9 cellular contexts compared by ENCODE assay signal in genomic region chr16:89921131-89921698, GRCh38. TPM values are rescaled to one million over a fixed set of nuclear protein-coding genes. Genes with fewer than 3 reads are reported as not detected.
DNase-seq lines count a peak whose midpoint lies in the region; ATAC-seq and TF ChIP-seq lines count a peak whose summit lies in the region.
"Had no signal": no experiment of that assay in that cellular context is flagged by ENCODE, and none has a peak within 500 bp of the region (broad histone marks: within the 10 kb centered on the region; RNA-seq: fewer than 3 reads in every experiment).

No MANE protein-coding gene starts in this region.

- ATAC-seq in SK-N-SH treated with all-trans-retinoic acid at 6 μM for 48 hours (no peak), GM21390 (IDR thresholded peaks at IDR 0.05; ENCODE audit: unreplicated experiment) (no peak)

- no peak for TF ChIP-seq CTCF in SK-N-SH (IDR thresholded peaks at IDR 0.05)
- no peak for TF ChIP-seq CTCF in RWPE1 (conservative IDR thresholded peaks at IDR 0.05; ENCODE audit: low read depth)
- TF ChIP-seq CTCF in fibroblast of pulmonary artery (IDR thresholded peaks at IDR 0.05; ENCODE audit: low read length, missing control alignments) = no peak

- H3K79me2 ChIP-seq in SK-N-SH (ENCODE audit: insufficient read depth) = peaks cover 34% of the 10 kb centered on the region

- H3K9ac ChIP-seq in SK-N-SH (peak overlapping the region; percentile 96; the same call in 1 of the 2 replicates), skeletal muscle tissue (ENCODE audit: low read depth in 1 of 3, low read length in 3 of 3) (no peak overlapping the region)

- peaks cover 27% of the 10 kb centered on the region for H4K20me1 ChIP-seq in SK-N-SH (ENCODE audit: insufficient read depth)

- peak overlapping the region; percentile 93 for H3K4me2 ChIP-seq in SK-N-SH

- no peak overlapping the region for H2AFZ ChIP-seq in SK-N-SH (ENCODE audit: low read depth)

- POLR2A ChIA-PET in SK-N-SH (lab: Yijun Ruan, JAX) = interaction anchor here (0.8 to 3.5 kb wide), 7 partner anchors 9 to 215 kb away, joined by 3 to 24 read pairs (median 7); partner anchors contain the start of gene TCF25
- POLR2A ChIA-PET in RWPE1 (lab: Yijun Ruan, JAX; ENCODE audit: low non-redundant PET) = interaction anchor here (0.6 kb wide), 1 partner anchor 108 kb away, joined by 3 read pairs; no protein-coding TSS in a partner anchor

- H3K4me1 ChIP-seq in SK-N-SH (ENCODE audit: control insufficient read depth in 1 of 2, insufficient read depth in 2 of 2, low read depth in 1 of 2, low read length in 1 of 2) = peaks cover 12 to 47% of the 10 kb centered on the region in 2 experiments; a peak in 3 of 4 replicates
- H3K4me1 ChIP-seq in skeletal muscle tissue (ENCODE audit: control insufficient read depth in 3 of 3, insufficient read depth in 3 of 3, low read length in 3 of 3) = peaks cover 26 to 48% (median 29%) of the 10 kb centered on the region in 3 donors

- no peak for TF ChIP-seq RAD21 in SK-N-SH (IDR thresholded peaks at IDR 0.05; ENCODE audit: low read length)

- 62% methylated on average over 10 of the region's 14 CpGs for WGBS in SK-N-SH (ENCODE audit: low lambda C conversion rate)

- no peaks in the 10 kb centered on the region for H3K9me2 ChIP-seq in SK-N-SH

- H3K27ac ChIP-seq in SK-N-SH (ENCODE audit: low read depth in 2 of 2, low read length in 1 of 2) (peak overlapping the region; percentile 97 to 100), RWPE1 (peak overlapping the region; percentile 100), skeletal muscle tissue (ENCODE audit: low read depth, low read length) (peak overlapping the region; percentile 90)

- CTCF ChIA-PET in SK-N-SH (lab: Yijun Ruan, JAX) = interaction anchor here (1.6 to 6.1 kb wide), 3 partner anchors 11 to 99 kb away, joined by 3 to 53 read pairs (median 13); partner anchors contain the start of gene DBNDD1
- CTCF ChIA-PET in RWPE1 (lab: Yijun Ruan, JAX) = interaction anchor here (0.6 to 1.3 kb wide), 2 partner anchors 11 to 52 kb away, joined by 5 to 8 read pairs; no protein-coding TSS in a partner anchor

- no peak for TF ChIP-seq EP300 in SK-N-SH (IDR thresholded peaks at IDR 0.05; ENCODE audit: borderline replicate concordance in 1 of 2, low read depth in 1 of 2, low read length in 1 of 2)

- no peak for DNase-seq in SK-N-SH
- no peak for DNase-seq in RWPE1 (ENCODE audit: low spot score)
- no peak for DNase-seq in fibroblast of pulmonary artery (ENCODE audit: low read depth)
- no peak for DNase-seq in effector CD4-positive, alpha-beta T cell
- DNase-seq in stimulated activated naive CD4-positive, alpha-beta T cell treated with Interleukin-2 at 50 U/mL for 16 hours (lab: John Stamatoyannopoulos, UW) = no peak
- DNase-seq: NCI-H2029 treated with DMSO at 0.1 percent for 48 hours had no signal

- H3K9me3 ChIP-seq in SK-N-SH (no peaks in the 10 kb centered on the region), skeletal muscle tissue (ENCODE audit: control insufficient read depth in 3 of 3, low read length in 3 of 3) (no peaks in the 10 kb centered on the region)

- H3K27me3 ChIP-seq in SK-N-SH (ENCODE audit: insufficient read depth) (no peaks in the 10 kb centered on the region), skeletal muscle tissue (ENCODE audit: control insufficient read depth in 3 of 3, insufficient read depth in 3 of 3, low read length in 3 of 3) (peaks cover 14 to 70% (median 59%) of the 10 kb centered on the region in 3 donors)

- H3F3A ChIP-seq in SK-N-SH (replicated peaks; ENCODE audit: insufficient read depth) = peaks cover 34% of the 10 kb centered on the region

- H3K4me3 ChIP-seq in SK-N-SH (ENCODE audit: low read depth in 2 of 2, low read length in 1 of 2) (peak overlapping the region; percentile 83 to 89; a peak in 3 of 4 replicates), fibroblast of pulmonary artery (replicated peaks; ENCODE audit: low read depth, low read length) (peak overlapping the region; percentile 83), skeletal muscle tissue (ENCODE audit: low read length in 3 of 3) (no peak overlapping the region)

- no peaks in the 10 kb centered on the region for H3K36me3 ChIP-seq in SK-N-SH (replicated peaks in 1 of 2; ENCODE audit: control insufficient read depth in 1 of 2, insufficient read depth in 2 of 2, low read length in 1 of 2)
- no peaks in the 10 kb centered on the region for H3K36me3 ChIP-seq in skeletal muscle tissue (ENCODE audit: control insufficient read depth in 3 of 3, insufficient read depth in 3 of 3, low read length in 3 of 3)

TF ChIP-seq in SK-N-SH, 30 proteins besides CTCF, POLR2A, EP300 and RAD21:
- no peak for TF ChIP-seq FOXJ3 (CRISPR knock-in tag; IDR thresholded peaks at IDR 0.05)
TF ChIP-seq in SK-N-SH: peak in this region for 0.

TF ChIP-seq in SK-N-SH treated with all-trans-retinoic acid at 6 μM for 48 hours, 23 proteins besides CTCF, POLR2A, EP300 and RAD21 (continues in another document):
- TF ChIP-seq CREB5 (CRISPR knock-in tag; IDR thresholded peaks at IDR 0.05; ENCODE audit: low read depth) (no peak), CSRNP3 (CRISPR knock-in tag; IDR thresholded peaks at IDR 0.05) (no peak), RARB (CRISPR knock-in tag; IDR thresholded peaks at IDR 0.05) (no peak), SNAI2 (CRISPR knock-in tag; IDR thresholded peaks at IDR 0.05) (no peak), PATZ1 (CRISPR knock-in tag; IDR thresholded peaks at IDR 0.05; ENCODE audit: borderline replicate concordance) (no peak), PPARA (CRISPR knock-in tag; IDR thresholded peaks at IDR 0.05; ENCODE audit: borderline replicate concordance) (no peak)

RNA-seq across cellular contexts. Expression of gene TUBB3, which starts 1.9 kb away (rescaled TPM):
- 375 and 428 TPM in 2 replicates for polyA plus RNA-seq in SK-N-SH (2012; rRNA removed)
- polyA plus RNA-seq in SK-N-SH (2012; cell fraction: cytosol; rRNA removed) = 199 and 310 TPM in 2 replicates
- 384 TPM in 2 replicates for polyA plus RNA-seq in SK-N-SH (2012; cell fraction: nucleus; rRNA removed)
- 18.3 TPM for total RNA-seq in skeletal muscle tissue

RNA-seq across cellular contexts. Expression of gene MC1R, which starts 2.6 kb away (rescaled TPM):
- 11.1 and 12.7 TPM in 2 replicates for polyA plus RNA-seq in SK-N-SH (2012; rRNA removed)
- 2.7 and 4.6 TPM in 2 replicates for polyA plus RNA-seq in SK-N-SH (2012; cell fraction: cytosol; rRNA removed)
- polyA plus RNA-seq in SK-N-SH (2012; cell fraction: nucleus; rRNA removed) = 35.2 and 44.1 TPM in 2 replicates
- 0.52 TPM for total RNA-seq in skeletal muscle tissue

RNA-seq across cellular contexts. Expression of gene DEF8, which starts 27.3 kb away (rescaled TPM):
- polyA plus RNA-seq in SK-N-SH (2012; rRNA removed) = 112 and 119 TPM in 2 replicates
- polyA plus RNA-seq in SK-N-SH (2012; cell fraction: cytosol; rRNA removed) = 64.2 and 86.4 TPM in 2 replicates
- polyA plus RNA-seq in SK-N-SH (2012; cell fraction: nucleus; rRNA removed) = 254 and 369 TPM in 2 replicates
- total RNA-seq in skeletal muscle tissue = 22.4 TPM

RNA-seq across cellular contexts. Expression of gene TCF25, which starts 47.8 kb away (rescaled TPM):
- 162 and 208 TPM in 2 replicates for polyA plus RNA-seq in SK-N-SH (2012; rRNA removed)
- polyA plus RNA-seq in SK-N-SH (2012; cell fraction: cytosol; rRNA removed) = 85.4 and 106 TPM in 2 replicates
- 673 and 1,102 TPM in 2 replicates for polyA plus RNA-seq in SK-N-SH (2012; cell fraction: nucleus; rRNA removed)
- 121 TPM for total RNA-seq in skeletal muscle tissue

Comparison
In these comparisons a context has a peak if more than half of its experiments do, and no peak if none do; other contexts are left out.
1. H3K4me3 ChIP-seq: peak in SK-N-SH (2 of 2) and fibroblast of pulmonary artery (single experiment); none in skeletal muscle tissue (0 of 3).
2. Peak in every context shown above with its lines, with median percentiles within 50 percentile points of each other: H3K27ac ChIP-seq.